In genomic region chr5:131538177-131538593, GRCh38 we compare ENCODE assay signal across 15 cellular contexts.
A peak's percentile ranks its signal among the peaks of the same experiment; 100 is the strongest.
DNase-seq lines count a peak whose midpoint lies in the region; ATAC-seq and TF ChIP-seq lines count a peak whose summit lies in the region.
"Had no signal": no experiment of that assay in that cellular context is flagged by ENCODE, and none has a peak within 500 bp of the region (broad histone marks: within the 10 kb centered on the region; RNA-seq: fewer than 3 reads in every experiment).

No MANE protein-coding gene starts in this region.

- 0 out of 2 replicates have a peak, but pooled peaks cover 5% of the 10 kb centered on the region for H3K9me2 ChIP-seq in PC-9 (ENCODE audit: insufficient read depth)

- peak overlapping the region; percentile 3; the same call in 1 of the 2 replicates for H3K27ac ChIP-seq in PC-9
- H3K27ac ChIP-seq: transverse colon had no signal

- H3K36me3 Mint-ChIP-seq in activated CD8-positive, alpha-beta memory T cell treated with anti-CD3 and anti-CD28 coated beads, Interleukin-2, amount 10 ng/mL, durations not matched to agents 7 days and 5 days, result peaks cover 31% of the 10 kb centered on the region
- peaks cover 18 to 38% of the 10 kb centered on the region in 2 donors for H3K36me3 Mint-ChIP-seq in stimulated activated naive B cell treated with anti-CD40 and anti-IgM and Interleukin-4, amounts not matched to agents 10 μg/mL and 1 μg/mL and 100 μg/mL, for 72 hours

- no peaks in the 10 kb centered on the region for H3K9me3 ChIP-seq in PC-9 (ENCODE audit: insufficient read depth, low read depth)
- H3K9me3 ChIP-seq: transverse colon had no signal

- no TSS peak for BruUV-seq in PC-9 (replicated peaks; lab: Mats Ljungman, UMichigan)

- no peaks in the 10 kb centered on the region for H3K27me3 Mint-ChIP-seq in activated CD8-positive, alpha-beta memory T cell treated with anti-CD3 and anti-CD28 coated beads, Interleukin-2, amount 10 ng/mL, durations not matched to agents 7 days and 5 days
- no peaks in the 10 kb centered on the region for H3K27me3 Mint-ChIP-seq in stimulated activated naive B cell treated with anti-CD40 and anti-IgM and Interleukin-4, amounts not matched to agents 10 μg/mL and 1 μg/mL and 100 μg/mL, for 72 hours
- H3K27me3 Mint-ChIP-seq: central memory CD8-positive, alpha-beta T cell had no signal

- intact Hi-C loops in PC-9 (cut with micrococcal nuclease; ENCODE audit: unreplicated experiment), result no loop called here

- H3F3A ChIP-seq in PC-9 (ENCODE audit: insufficient read depth, low read depth), result peaks cover 25% of the 10 kb centered on the region

- peaks cover 15% of the 10 kb centered on the region for H3K4me1 ChIP-seq in PC-9 (replicated peaks; ENCODE audit: insufficient read depth)

- H3K4me3 Mint-ChIP-seq in activated CD8-positive, alpha-beta memory T cell treated with anti-CD3 and anti-CD28 coated beads, Interleukin-2, amount 10 ng/mL, durations not matched to agents 7 days and 5 days, result no peak overlapping the region
- no peak overlapping the region for H3K4me3 Mint-ChIP-seq in stimulated activated naive B cell treated with anti-CD40 and anti-IgM and Interleukin-4, amounts not matched to agents 10 μg/mL and 1 μg/mL and 100 μg/mL, for 72 hours
- H3K4me3 Mint-ChIP-seq: central memory CD8-positive, alpha-beta T cell; nephron had no signal

- peaks cover 50% of the 10 kb centered on the region for H3K4me1 Mint-ChIP-seq in activated CD8-positive, alpha-beta memory T cell treated with anti-CD3 and anti-CD28 coated beads, Interleukin-2, amount 10 ng/mL, durations not matched to agents 7 days and 5 days
- H3K4me1 Mint-ChIP-seq in stimulated activated naive B cell treated with anti-CD40 and anti-IgM and Interleukin-4, amounts not matched to agents 10 μg/mL and 1 μg/mL and 100 μg/mL, for 72 hours, result peaks cover 19 to 23% of the 10 kb centered on the region in 2 donors

- no peak overlapping the region for H3K27ac Mint-ChIP-seq in activated CD8-positive, alpha-beta memory T cell treated with anti-CD3 and anti-CD28 coated beads, Interleukin-2, amount 10 ng/mL, durations not matched to agents 7 days and 5 days
- peak overlapping the region; percentile 14 for H3K27ac Mint-ChIP-seq in stimulated activated naive B cell treated with anti-CD40 and anti-IgM and Interleukin-4, amounts not matched to agents 10 μg/mL and 1 μg/mL and 100 μg/mL, for 72 hours
- H3K27ac Mint-ChIP-seq: nephron had no signal

- CTCF ChIA-PET in activated CD8-positive, alpha-beta memory T cell treated with anti-CD3 and anti-CD28 coated beads, Interleukin-2, amount 10 ng/mL, durations not matched to agents 7 days and 5 days (lab: Charles Lee), result no interaction called here
- CTCF ChIA-PET in PC-9 (lab: Charles Lee), result no interaction called here

- H3K27me3 ChIP-seq in PC-9 (ENCODE audit: insufficient read depth, low read depth), result no peaks in the 10 kb centered on the region
- H3K27me3 ChIP-seq: transverse colon had no signal

- no peaks in the 10 kb centered on the region for H3K9me3 Mint-ChIP-seq in activated CD8-positive, alpha-beta memory T cell treated with anti-CD3 and anti-CD28 coated beads, Interleukin-2, amount 10 ng/mL, durations not matched to agents 7 days and 5 days (ENCODE audit: low read depth)
- no peaks in the 10 kb centered on the region for H3K9me3 Mint-ChIP-seq in stimulated activated naive B cell treated with anti-CD40 and anti-IgM and Interleukin-4, amounts not matched to agents 10 μg/mL and 1 μg/mL and 100 μg/mL, for 72 hours
- H3K9me3 Mint-ChIP-seq: central memory CD8-positive, alpha-beta T cell; nephron had no signal

- DNase-seq in activated CD8-positive, alpha-beta memory T cell treated with anti-CD3 and anti-CD28 coated beads, Interleukin-2, amount 10 ng/mL, durations not matched to agents 7 days and 5 days, result no peak
- no peak for DNase-seq in activated CD8-positive, alpha-beta memory T cell treated with anti-CD3 and anti-CD28 coated beads, Interleukin-2, amount 50 U/mL, for 4 hours
- DNase-seq in PC-9 (peak in 1 of 2 experiments; percentile 89), epithelial cell of proximal tubule (ENCODE audit: low read depth) (peak; percentile 40), NCI-H345 treated with DMSO at 0.1 percent for 48 hours (lab: John Stamatoyannopoulos, UW; ENCODE audit: unreplicated experiment) (no peak), HT-29 (ENCODE audit: low spot score) (no peak)
- DNase-seq in stimulated activated naive B cell treated with anti-CD40 and anti-IgM and Interleukin-4, amounts not matched to agents 10 μg/mL and 1 μg/mL and 100 μg/mL, for 72 hours, result no peak
- DNase-seq: activated CD4-positive, alpha-beta T cell treated with anti-CD3 and anti-CD28 coated beads, Interleukin-2, amount 50 U/mL, for 1 hour; NCI-H1092 treated with DMSO at 0.1 percent for 48 hours; RPMI8226; stimulated activated CD4-positive, alpha-beta T cell treated with anti-CD3 and anti-CD28 coated beads, Interleukin-1b, Interleukin-23, amount 100 ng/mL, for 48 hours; transverse colon had no signal

- H3K4me3 ChIP-seq in PC-9 (no peak overlapping the region), epithelial cell of proximal tubule (ENCODE audit: low read depth, low read length) (no peak overlapping the region)
- H3K4me3 ChIP-seq: transverse colon had no signal

- H3K79me2 ChIP-seq in PC-9 (ENCODE audit: low read depth), result no peaks in the 10 kb centered on the region

- no peak overlapping the region for H2AFZ ChIP-seq in PC-9

- TF ChIP-seq CTCF in PC-9 (conservative IDR thresholded peaks at IDR 0.05), result no peak
- TF ChIP-seq CTCF in epithelial cell of proximal tubule (conservative IDR thresholded peaks at IDR 0.05; ENCODE audit: low read depth, low read length), result no peak

- no peaks in the 10 kb centered on the region for H4K20me1 ChIP-seq in PC-9 (ENCODE audit: insufficient read depth)

- no peaks in the 10 kb centered on the region for H3K36me3 ChIP-seq in PC-9 (ENCODE audit: low read depth)
- H3K36me3 ChIP-seq: transverse colon had no signal

- 0 out of 2 replicates have a peak overlapping the region, but pooled peaks have one; percentile 17 for H3K4me2 ChIP-seq in PC-9

- ATAC-seq in activated CD8-positive, alpha-beta memory T cell treated with anti-CD3 and anti-CD28 coated beads, Interleukin-2, amount 10 ng/mL, durations not matched to agents 7 days and 5 days, result peak; percentile 35
- ATAC-seq in stimulated activated naive B cell treated with anti-CD40 and anti-IgM and Interleukin-4, amounts not matched to agents 10 μg/mL and 1 μg/mL and 100 μg/mL, for 72 hours (replicated peaks), result no peak
- ATAC-seq in GM21528 (IDR thresholded peaks at IDR 0.05; ENCODE audit: low FRiP score, unreplicated experiment), result no peak

- POLR2A ChIA-PET in PC-9 (lab: Charles Lee; ENCODE audit: unreplicated experiment), result no interaction called here
